ENCODE assay signal across 9 cellular contexts in the genomic region with DNA sequence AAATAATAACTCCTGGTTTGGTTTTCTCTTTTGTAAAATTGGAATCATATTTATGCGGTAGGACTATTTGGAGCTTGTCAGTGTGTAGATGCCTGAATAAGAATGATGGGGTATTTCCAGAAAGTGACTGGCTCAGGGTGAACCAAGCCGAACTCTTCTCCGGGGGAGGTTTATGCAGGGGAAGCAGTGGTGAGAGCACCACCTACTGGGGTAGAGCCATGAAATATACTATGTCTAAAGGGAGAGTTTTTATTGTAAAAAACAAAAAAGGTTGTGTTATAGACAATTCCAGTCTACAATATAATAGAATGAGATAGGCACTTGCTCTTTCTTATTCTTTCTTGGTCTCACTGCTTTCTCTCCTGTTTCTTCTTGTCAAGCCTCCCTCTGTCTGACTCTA.
DNase-seq lines count a peak whose midpoint lies in the region; ATAC-seq and TF ChIP-seq lines count a peak whose summit lies in the region.
"Had no signal": no experiment of that assay in that cellular context is flagged by ENCODE, and none has a peak within 500 bp of the region (broad histone marks: within the 10 kb centered on the region; RNA-seq: fewer than 3 reads in every experiment).

No MANE protein-coding gene starts in this region.

- H3K9ac ChIP-seq in IMR-90 (ENCODE audit: low read depth, low read length) (no peak overlapping the region), mammary epithelial cell (ENCODE audit: insufficient read depth, low read length) (no peak overlapping the region)

- no peak overlapping the region for H4K8ac ChIP-seq in IMR-90 (ENCODE audit: low read depth in 2 of 2, low read length in 2 of 2)

- CTCF ChIA-PET in IMR-90 (lab: Yijun Ruan, JAX) = interaction anchor here (1.1 kb wide), 1 partner anchor 8 kb away, joined by 3 read pairs; no protein-coding TSS in a partner anchor
- CTCF ChIA-PET in mammary epithelial cell (lab: Charles Lee; ENCODE audit: low non-redundant PET) = no interaction called here
- CTCF ChIA-PET in T-cell (lab: Charles Lee) = no interaction called here
- CTCF ChIA-PET in GM10248 (lab: Yijun Ruan, JAX) = no interaction called here

- peak; percentile 46 for TF ChIP-seq CTCF in IMR-90 (conservative IDR thresholded peaks at IDR 0.05; ENCODE audit: low read depth, low read length)
- peak; percentile 38 to 57 for TF ChIP-seq CTCF in mammary epithelial cell (conservative IDR thresholded peaks at IDR 0.05 in 1 of 2, IDR thresholded peaks at IDR 0.05 in 1 of 2; ENCODE audit: extremely low read depth in 1 of 2, insufficient read depth in 1 of 2, low read depth in 1 of 2, low read length in 2 of 2)
- peak; percentile 35 for TF ChIP-seq CTCF in osteoblast (IDR thresholded peaks at IDR 0.05; ENCODE audit: extremely low read depth, low read depth, low read length)
- no peak for TF ChIP-seq CTCF in GM10248 (IDR thresholded peaks at IDR 0.05; ENCODE audit: control extremely low read depth, extremely low read depth, low read depth, missing control alignments)

- BruUV-seq in IMR-90 (replicated peaks; lab: Mats Ljungman, UMichigan) (no TSS peak), mammary epithelial cell (replicated peaks; lab: Mats Ljungman, UMichigan) (no TSS peak)

- no peak overlapping the region for H2AK5ac ChIP-seq in IMR-90 (ENCODE audit: low read depth, low read length)

- no peak overlapping the region for H3K23ac ChIP-seq in IMR-90 (ENCODE audit: low read depth, low read length)

- in situ Hi-C loops in IMR-90 (cut with MboI; ENCODE audit: low sequenced_read_pairs) (no loop called here), mammary epithelial cell (cut with MboI; ENCODE audit: low sequenced_read_pairs in 2 of 2) (no loop called here)

- H2BK120ac ChIP-seq in IMR-90 (ENCODE audit: low read depth, low read length) = no peak overlapping the region

- H3K4me3 ChIP-seq in IMR-90 (ENCODE audit: insufficient read depth, low read depth, low read length) (no peak overlapping the region), mammary epithelial cell (replicated peaks in 1 of 3; ENCODE audit: insufficient read depth in 1 of 3, low read depth in 2 of 3, low read length in 3 of 3) (no peak overlapping the region), osteoblast (ENCODE audit: insufficient read depth, low read length) (no peak overlapping the region)

- no peak overlapping the region for H2BK15ac ChIP-seq in IMR-90 (ENCODE audit: low read depth, low read length)

- H3K9me3 ChIP-seq in IMR-90 (ENCODE audit: control insufficient read depth, insufficient read depth, low read length) (no peaks in the 10 kb centered on the region), mammary epithelial cell (replicated peaks; ENCODE audit: insufficient read depth, low read length) (no peaks in the 10 kb centered on the region), osteoblast (ENCODE audit: low read depth, low read length) (no peaks in the 10 kb centered on the region)

- no peak for TF ChIP-seq POLR2A in GM18505 (IDR thresholded peaks at IDR 0.05; ENCODE audit: borderline replicate concordance, extremely low read depth, insufficient read depth, insufficient read length)
- TF ChIP-seq POLR2A in IMR-90 (IDR thresholded peaks at IDR 0.05; ENCODE audit: low read depth, low read length) = no peak

- no peaks in the 10 kb centered on the region for H3K79me2 ChIP-seq in mammary epithelial cell (ENCODE audit: insufficient read depth, low read length)
- H3K79me2 ChIP-seq in osteoblast (ENCODE audit: insufficient read depth, low read length) = no peaks in the 10 kb centered on the region

- H3K9me3 Mint-ChIP-seq in T-cell = no peaks in the 10 kb centered on the region
- H3K9me3 Mint-ChIP-seq in activated T-helper 17 cell treated with anti-CD3 and anti-CD28 coated beads, Interleukin-2, amount 50 U/mL, for 72 hours = no peaks in the 10 kb centered on the region

- POLR2A ChIA-PET in IMR-90 (lab: Charles Lee; ENCODE audit: unreplicated experiment) (no interaction called here), T-cell (lab: Charles Lee) (no interaction called here), GM10248 (lab: Yijun Ruan, JAX) (no interaction called here)

- H3K27ac Mint-ChIP-seq in T-cell = no peak overlapping the region
- H3K27ac Mint-ChIP-seq in activated T-helper 17 cell treated with anti-CD3 and anti-CD28 coated beads, Interleukin-2, amount 50 U/mL, for 72 hours = no peak overlapping the region

- H3K27me3 Mint-ChIP-seq in T-cell = peaks cover 3 to 5% of the 10 kb centered on the region in 2 donors
- no peaks in the 10 kb centered on the region for H3K27me3 Mint-ChIP-seq in activated T-helper 17 cell treated with anti-CD3 and anti-CD28 coated beads, Interleukin-2, amount 50 U/mL, for 72 hours

- H4K91ac ChIP-seq in IMR-90 (ENCODE audit: insufficient read depth, low read depth, low read length) = no peak overlapping the region

- H3K4ac ChIP-seq in IMR-90 (ENCODE audit: low read depth, low read length) = no peak overlapping the region

- ATAC-seq in GM18505 (IDR thresholded peaks at IDR 0.05; ENCODE audit: unreplicated experiment) = peak; percentile 58
- peak; percentile 95 for ATAC-seq in IMR-90 (ENCODE audit: low read depth)
- ATAC-seq in T-cell (replicated peaks in 1 of 4) = no peak
- no peak for ATAC-seq in activated T-helper 17 cell treated with anti-CD3 and anti-CD28 coated beads, Interleukin-2, amount 50 U/mL, for 72 hours (replicated peaks)

- H3K27ac ChIP-seq in IMR-90 (ENCODE audit: insufficient read depth, low read length) = no peak overlapping the region
- no peak overlapping the region for H3K27ac ChIP-seq in mammary epithelial cell (ENCODE audit: insufficient read depth, low read depth, low read length)
- no peak overlapping the region for H3K27ac ChIP-seq in osteoblast (ENCODE audit: low read depth, low read length)

- H3K36me3 Mint-ChIP-seq in T-cell = no peaks in the 10 kb centered on the region
- H3K36me3 Mint-ChIP-seq in activated T-helper 17 cell treated with anti-CD3 and anti-CD28 coated beads, Interleukin-2, amount 50 U/mL, for 72 hours (ENCODE audit: low read depth) = no peaks in the 10 kb centered on the region

- peak; percentile 44 for TF ChIP-seq RAD21 in IMR-90 (IDR thresholded peaks at IDR 0.05; ENCODE audit: low read length)

- no peaks in the 10 kb centered on the region for H3K79me1 ChIP-seq in IMR-90 (ENCODE audit: low read depth in 1 of 2, low read length in 2 of 2)

- H2AK9ac ChIP-seq in IMR-90 (replicated peaks; ENCODE audit: low read depth, low read length, poor library complexity) = no peak overlapping the region

- no peaks in the 10 kb centered on the region for H3K9me1 ChIP-seq in IMR-90 (ENCODE audit: insufficient read depth, low read length)

- H2AFZ ChIP-seq in IMR-90 (replicated peaks; ENCODE audit: low read length, poor library complexity) (no peak overlapping the region), mammary epithelial cell (ENCODE audit: low read depth, low read length) (no peak overlapping the region), osteoblast (ENCODE audit: low read length) (no peak overlapping the region)

- dilution Hi-C loops in IMR-90 (cut with HindIII; ENCODE audit: low sequenced_read_pairs, unreplicated experiment) (no loop called here), mammary epithelial cell (cut with HindIII; ENCODE audit: low sequenced_read_pairs) (no loop called here)

- no CpG with 5 or more reads among the region's 3 CpGs for WGBS in IMR-90 (ENCODE audit: extremely low coverage in 2 of 2, insufficient read length in 1 of 2), 2 experiments
- 25% methylated on average over 3 of the region's 3 CpGs for WGBS in mammary epithelial cell (ENCODE audit: low coverage, missing lambda C conversion rate)

- no peaks in the 10 kb centered on the region for H3K4me1 Mint-ChIP-seq in T-cell
- H3K4me1 Mint-ChIP-seq in activated T-helper 17 cell treated with anti-CD3 and anti-CD28 coated beads, Interleukin-2, amount 50 U/mL, for 72 hours = no peaks in the 10 kb centered on the region

- H3K14ac ChIP-seq in IMR-90 (replicated peaks; ENCODE audit: low read depth, low read length) = no peak overlapping the region

- no peak overlapping the region for H4K5ac ChIP-seq in IMR-90 (ENCODE audit: low read depth, low read length)

- H3K4me1 ChIP-seq in IMR-90 (ENCODE audit: control insufficient read depth, insufficient read depth, low read length) (no peaks in the 10 kb centered on the region), mammary epithelial cell (ENCODE audit: insufficient read depth, low read length) (no peaks in the 10 kb centered on the region), osteoblast (ENCODE audit: insufficient read depth, low read length) (no peaks in the 10 kb centered on the region)

- H3K56ac ChIP-seq in IMR-90 (ENCODE audit: extremely low read depth, insufficient read depth, low read length) = no peak overlapping the region

- intact Hi-C loops in IMR-90 (cut with micrococcal nuclease) = loop anchor here (5.0 to 10.0 kb wide), 5 partner anchors 62 to 1388 kb away; no protein-coding TSS in a partner anchor
- intact Hi-C loops in mammary epithelial cell (cut with micrococcal nuclease) = loop anchor here (1.0 kb wide), 1 partner anchor 260 kb away; no protein-coding TSS in a partner anchor

- H3K27me3 ChIP-seq in IMR-90 (ENCODE audit: control insufficient read depth, insufficient read depth, low read length) (no peaks in the 10 kb centered on the region), mammary epithelial cell (ENCODE audit: insufficient read depth, low read length) (no peaks in the 10 kb centered on the region), osteoblast (ENCODE audit: insufficient read depth, low read length) (no peaks in the 10 kb centered on the region)

- H3K36me3 ChIP-seq in IMR-90 (ENCODE audit: control insufficient read depth, insufficient read depth, low read length) (no peaks in the 10 kb centered on the region), mammary epithelial cell (ENCODE audit: insufficient read depth, low read length) (no peaks in the 10 kb centered on the region), osteoblast (ENCODE audit: insufficient read depth, low read length) (no peaks in the 10 kb centered on the region)

- H2BK5ac ChIP-seq in IMR-90 (ENCODE audit: low read depth, low read length, poor library complexity, severe bottlenecking) = no peak overlapping the region

- H3K18ac ChIP-seq in IMR-90 (ENCODE audit: low read depth, low read length) = no peak overlapping the region

- H3K4me2 ChIP-seq in IMR-90 (ENCODE audit: low read depth, low read length) = no peak overlapping the region
- H3K4me2 ChIP-seq in mammary epithelial cell (ENCODE audit: insufficient read depth, low read depth, low read length) = no peak overlapping the region
- H3K4me2 ChIP-seq in osteoblast (ENCODE audit: insufficient read depth, low read length) = no peak overlapping the region

- no peak overlapping the region for H2BK20ac ChIP-seq in IMR-90 (ENCODE audit: low read depth, low read length)

- H4K20me1 ChIP-seq in IMR-90 (ENCODE audit: insufficient read depth, low read length) (no peaks in the 10 kb centered on the region), mammary epithelial cell (ENCODE audit: insufficient read depth, low read length) (no peaks in the 10 kb centered on the region), osteoblast (ENCODE audit: insufficient read depth, low read length) (no peaks in the 10 kb centered on the region)

- H3K4me3 Mint-ChIP-seq in T-cell = no peak overlapping the region
- no peak overlapping the region for H3K4me3 Mint-ChIP-seq in activated T-helper 17 cell treated with anti-CD3 and anti-CD28 coated beads, Interleukin-2, amount 50 U/mL, for 72 hours

- peak; percentile 21 for DNase-seq in IMR-90
- DNase-seq in mammary epithelial cell = peak; percentile 31
- DNase-seq in osteoblast (ENCODE audit: insufficient read length, low spot score, missing footprints) = no peak
- DNase-seq in T-cell = no peak
- no peak for DNase-seq in GM10248 (ENCODE audit: extremely low spot score)
- DNase-seq in activated T-cell treated with anti-CD3 and anti-CD28 coated beads, Interleukin-2, amount 50 U/mL, for 1 hour = no peak
- DNase-seq: SHP77 treated with DMSO at 0.1 percent for 48 hours had no signal

Comparison
In these comparisons a context has a peak if more than half of its experiments do, and no peak if none do; other contexts are left out.
1. ATAC-seq: peak in GM18505 (single experiment) and IMR-90 (single experiment); none in T-cell (0 of 4) and activated T-helper 17 cell treated with anti-CD3 and anti-CD28 coated beads, Interleukin-2, amount 50 U/mL, for 72 hours (single experiment).
2. DNase-seq: peak in IMR-90 (single experiment) and mammary epithelial cell (single experiment); none in osteoblast (single experiment), T-cell (0 of 34), GM10248 (single experiment) and activated T-cell treated with anti-CD3 and anti-CD28 coated beads, Interleukin-2, amount 50 U/mL, for 1 hour (single experiment).